In genomic region chr6:41531591-41532582, GRCh38 we compare ENCODE assay signal across 1 cellular context.
TF ChIP-seq lines count a peak whose summit lies in the region.

No MANE protein-coding gene starts in this region.

TF ChIP-seq in GM12878, 131 proteins besides CTCF, POLR2A, EP300 and RAD21 (continued from another document):
- TF ChIP-seq E2F4 (IDR thresholded peaks at IDR 0.05; ENCODE audit: low read depth, low read length) (no peak), POLR2AphosphoS5 (IDR thresholded peaks at IDR 0.05; ENCODE audit: low read length) (peak; percentile 81), ATF3 (IDR thresholded peaks at IDR 0.05; ENCODE audit: borderline replicate concordance, extremely low read depth, low read depth, low read length) (no peak), MAX (IDR thresholded peaks at IDR 0.05; ENCODE audit: low read depth, low read length) (peak; percentile 64; the same call in 1 of the 2 replicates), ETV6 (conservative IDR thresholded peaks at IDR 0.05 in 1 of 2, IDR thresholded peaks at IDR 0.05 in 1 of 2; ENCODE audit: borderline replicate concordance in 1 of 2, low read depth in 1 of 2) (peak in 1 of 2 experiments; percentile 94; a peak in 2 of 4 replicates), MEF2A (IDR thresholded peaks at IDR 0.05; ENCODE audit: insufficient read depth, low read depth, low read length) (peak; percentile 100), SMAD1 (IDR thresholded peaks at IDR 0.05; ENCODE audit: low read depth, partially characterized antibody) (peak; percentile 58), ATF2 (IDR thresholded peaks at IDR 0.05; ENCODE audit: low read length) (peak; percentile 99), WRNIP1 (IDR thresholded peaks at IDR 0.05; ENCODE audit: borderline replicate concordance, low read depth, low read length) (no peak; the same call in 1 of the 2 replicates), MLLT1 (IDR thresholded peaks at IDR 0.05) (peak; percentile 92), HSF1 (IDR thresholded peaks at IDR 0.05; ENCODE audit: low read depth, low read length) (no peak), TBL1XR1 (IDR thresholded peaks at IDR 0.05; ENCODE audit: low read depth, low read length) (peak; percentile 99), FOXK2 (IDR thresholded peaks at IDR 0.05) (peak; percentile 93), MTA3 (IDR thresholded peaks at IDR 0.05; ENCODE audit: borderline replicate concordance, low read length) (peak; percentile 87; the same call in 1 of the 2 replicates), STAT3 (IDR thresholded peaks at IDR 0.05; ENCODE audit: low read depth, low read length) (peak; percentile 26; the same call in 1 of the 2 replicates), MEF2B (IDR thresholded peaks at IDR 0.05; ENCODE audit: partially characterized antibody, poor library complexity, severe bottlenecking) (peak; percentile 97), LARP7 (IDR thresholded peaks at IDR 0.05) (peak; percentile 88), BRCA1 (IDR thresholded peaks at IDR 0.05; ENCODE audit: low read depth, low read length) (no peak)
